Comparison of ENCODE assay signal across 10 cellular contexts in the genomic region with DNA sequence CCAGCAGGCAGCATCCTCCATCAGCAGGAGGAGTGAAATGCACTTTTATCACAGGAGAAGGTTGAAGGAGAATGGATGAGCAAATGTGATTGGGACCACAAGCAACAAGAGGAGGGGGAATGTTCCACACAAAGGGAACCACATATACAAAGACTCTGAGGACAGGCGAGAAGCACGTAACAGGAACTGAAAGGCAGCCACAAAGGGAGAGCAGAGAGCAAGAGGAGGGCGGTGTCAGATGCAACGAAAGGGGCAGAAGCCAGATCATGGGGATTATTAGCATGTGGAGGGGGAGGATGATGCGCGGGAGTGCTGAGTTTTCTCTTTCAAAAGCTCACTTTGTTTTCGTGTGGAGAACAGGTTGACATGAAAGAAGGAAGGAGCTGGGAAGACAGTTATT.
DNase-seq lines count a peak whose midpoint lies in the region; ATAC-seq, FAIRE-seq and TF ChIP-seq lines count a peak whose summit lies in the region.
"Had no signal": no experiment of that assay in that cellular context is flagged by ENCODE, and none has a peak within 500 bp of the region (broad histone marks: within the 10 kb centered on the region; RNA-seq: fewer than 3 reads in every experiment).

No MANE protein-coding gene starts in this region.

- H3K27ac ChIP-seq in VCaP = peak overlapping the region; percentile 51

- ATAC-seq in GM19395 (IDR thresholded peaks at IDR 0.05; ENCODE audit: unreplicated experiment) = peak; percentile 96
- peak; percentile 88 for ATAC-seq in HG03103 (IDR thresholded peaks at IDR 0.05; ENCODE audit: low read depth, unreplicated experiment)
- ATAC-seq in GM21381 (IDR thresholded peaks at IDR 0.05; ENCODE audit: unreplicated experiment) = no peak

- TF ChIP-seq POLR2A in GM12892 (IDR thresholded peaks at IDR 0.05; ENCODE audit: low read depth, low read length) = no peak

- FAIRE-seq in GM12892 (lab: Jason Lieb, UNC) = peak; percentile 68

- DNase-seq in GM12892 (ENCODE audit: insufficient read length) (no peak), hypothalamus (lab: John Stamatoyannopoulos, UW) (no peak), midbrain (lab: John Stamatoyannopoulos, UW) (no peak), NCI-H1694 (lab: John Stamatoyannopoulos, UW) (no peak)
- DNase-seq: foreskin fibroblast, SHP77 had no signal

- no peak for TF ChIP-seq CTCF in VCaP (conservative IDR thresholded peaks at IDR 0.05)
